Comparison of ENCODE assay signal across 13 cellular contexts in genomic region chr2:150480971-150481830, GRCh38. TPM values are rescaled to one million over a fixed set of nuclear protein-coding genes. Genes with fewer than 3 reads are reported as not detected.
A peak's percentile ranks its signal among the peaks of the same experiment; 100 is the strongest.
DNase-seq lines count a peak whose midpoint lies in the region; ATAC-seq and TF ChIP-seq lines count a peak whose summit lies in the region.
"Had no signal": no experiment of that assay in that cellular context is flagged by ENCODE, and none has a peak within 500 bp of the region (broad histone marks: within the 10 kb centered on the region; RNA-seq: fewer than 3 reads in every experiment).

No MANE protein-coding gene starts in this region.

- H3K27ac Mint-ChIP-seq in brain = peak overlapping the region; percentile 28 to 97 (median 67)
- H3K27ac Mint-ChIP-seq: stimulated activated naive CD8-positive, alpha-beta T cell treated with anti-CD3 and anti-CD28 coated beads, Interleukin-15, amount 100 ng/mL, for 72 hours had no signal

- no peaks in the 10 kb centered on the region for H3K27me3 ChIP-seq in HCT116 (ENCODE audit: insufficient read depth, low read length)
- no peaks in the 10 kb centered on the region for H3K27me3 ChIP-seq in suprapubic skin

- no peak overlapping the region for H2AFZ ChIP-seq in HCT116 (ENCODE audit: low read depth, low read length, poor library complexity, severe bottlenecking)

- peaks cover 0 to 3% of the 10 kb centered on the region in 2 experiments; a peak in 2 of 4 replicates for H3K36me3 ChIP-seq in HCT116 (ENCODE audit: control insufficient read depth in 1 of 2, insufficient read depth in 2 of 2, low read length in 2 of 2)
- no peaks in the 10 kb centered on the region for H3K36me3 ChIP-seq in suprapubic skin

- RAD21 ChIA-PET in HCT116 (lab: Charles Lee; ENCODE audit: low non-redundant PET in 1 of 2, low total read pairs in 2 of 2, uncharacterized antibody in 2 of 2, unreplicated experiment in 2 of 2) = no interaction called here

- H3K4me1 ChIP-seq in HCT116 (ENCODE audit: control insufficient read depth in 1 of 2, insufficient read depth in 2 of 2, low read length in 2 of 2) (peaks cover 41 to 94% of the 10 kb centered on the region in 2 experiments), suprapubic skin (peaks cover 93% of the 10 kb centered on the region)

- no peak for ATAC-seq in HCT116
- ATAC-seq in GM21360 (IDR thresholded peaks at IDR 0.05; ENCODE audit: unreplicated experiment) = no peak
- no peak for ATAC-seq in HG02678 (IDR thresholded peaks at IDR 0.05; ENCODE audit: unreplicated experiment)
- no peak for ATAC-seq in GM18858 (IDR thresholded peaks at IDR 0.05; ENCODE audit: unreplicated experiment)
- ATAC-seq: stimulated activated naive CD8-positive, alpha-beta T cell treated with anti-CD3 and anti-CD28 coated beads, Interleukin-15, amount 100 ng/mL, for 72 hours had no signal

- H3K27me3 Mint-ChIP-seq in brain = peaks cover 14% of the 10 kb centered on the region

- no peak for DNase-seq in HCT116 (ENCODE audit: low read depth, low spot score)
- DNase-seq in iris pigment epithelial cell (ENCODE audit: low read depth) = peak; percentile 35
- no peak for DNase-seq in suprapubic skin (ENCODE audit: low spot score in 2 of 2)
- DNase-seq: NCI-H1694 treated with DMSO at 0.1 percent for 48 hours; NCI-H526; retina; SHP77 treated with DMSO at 0.1 percent for 48 hours; stimulated activated naive CD8-positive, alpha-beta T cell treated with anti-CD3 and anti-CD28 coated beads, Interleukin-15, amount 100 ng/mL, for 72 hours had no signal

- H3K27ac ChIP-seq in HCT116 (ENCODE audit: low read depth, low read length) = no peak overlapping the region
- peak overlapping the region; percentile 72 for H3K27ac ChIP-seq in suprapubic skin

- H3K4me2 ChIP-seq in HCT116 (ENCODE audit: low read length) = peak overlapping the region; percentile 79

- H3K4me1 Mint-ChIP-seq in brain = peaks cover 88% of the 10 kb centered on the region

- peaks cover 77% of the 10 kb centered on the region for H3K36me3 Mint-ChIP-seq in brain

- H3K9me3 Mint-ChIP-seq in brain = peaks cover 0 to 5% (median 0%) of the 10 kb centered on the region in 5 experiments
- H3K9me3 Mint-ChIP-seq: stimulated activated naive CD8-positive, alpha-beta T cell treated with anti-CD3 and anti-CD28 coated beads, Interleukin-15, amount 100 ng/mL, for 72 hours had no signal

- CTCF ChIA-PET in HCT116 (lab: Charles Lee) = no interaction called here

- H3K4me3 Mint-ChIP-seq in brain = peak overlapping the region; percentile 74 to 98 (median 98)
- H3K4me3 Mint-ChIP-seq: stimulated activated naive CD8-positive, alpha-beta T cell treated with anti-CD3 and anti-CD28 coated beads, Interleukin-15, amount 100 ng/mL, for 72 hours had no signal

- TF ChIP-seq POLR2A in HCT116 (IDR thresholded peaks at IDR 0.05; ENCODE audit: borderline replicate concordance, extremely low read depth, insufficient read depth, insufficient read length) = no peak
- TF ChIP-seq POLR2A in suprapubic skin (IDR thresholded peaks at IDR 0.05) = no peak

- BruUV-seq in HCT116 (replicated peaks; lab: Mats Ljungman, UMichigan) = no TSS peak

- TF ChIP-seq EP300 in suprapubic skin (IDR thresholded peaks at IDR 0.05) = no peak

- intact Hi-C loops in HCT116 (cut with micrococcal nuclease) = loop anchor here (10.0 kb wide), 1 partner anchor 486 kb away; no protein-coding TSS in a partner anchor

- WGBS in suprapubic skin = 73% methylated on average over 6 of the region's 6 CpGs

- H4K20me1 ChIP-seq in HCT116 (ENCODE audit: insufficient read depth) = peaks cover 12% of the 10 kb centered on the region; the same call in 1 of the 2 replicates

- no peak for TF ChIP-seq CTCF in HCT116 (IDR thresholded peaks at IDR 0.05 in 2 of 3, conservative IDR thresholded peaks at IDR 0.05 in 1 of 3; ENCODE audit: borderline replicate concordance in 1 of 3, insufficient read depth in 1 of 3, low read depth in 2 of 3, low read length in 2 of 3)
- no peak for TF ChIP-seq CTCF in brain (conservative IDR thresholded peaks at IDR 0.05)
- no peak for TF ChIP-seq CTCF in suprapubic skin (IDR thresholded peaks at IDR 0.05)

- no peaks in the 10 kb centered on the region for H3K9me2 ChIP-seq in HCT116 (ENCODE audit: insufficient read depth)

- TF ChIP-seq RAD21 in HCT116 (IDR thresholded peaks at IDR 0.05; ENCODE audit: low read depth) = no peak

- H3K4me3 ChIP-seq in HCT116 (replicated peaks in 1 of 2; ENCODE audit: low read depth in 1 of 2, low read length in 2 of 2) = peak overlapping the region in 1 of 2 experiments; percentile 42; a peak in 1 of 4 replicates
- no peak overlapping the region for H3K4me3 ChIP-seq in suprapubic skin

- POLR2A ChIA-PET in HCT116 (lab: Charles Lee) = no interaction called here

- H3K9me3 ChIP-seq in HCT116 (ENCODE audit: control insufficient read depth in 1 of 2, insufficient read depth in 1 of 2, low read depth in 1 of 2, low read length in 2 of 2) = no peaks in the 10 kb centered on the region
- no peaks in the 10 kb centered on the region for H3K9me3 ChIP-seq in suprapubic skin

- no peak overlapping the region for H3K9ac ChIP-seq in HCT116 (ENCODE audit: low read length)

- H3K79me2 ChIP-seq in HCT116 (ENCODE audit: insufficient read depth, low read length) = peaks cover 100% of the 10 kb centered on the region

TF ChIP-seq in HCT116, 20 proteins besides CTCF, POLR2A, EP300 and RAD21 (continues in another document):
- TF ChIP-seq YY1 (IDR thresholded peaks at IDR 0.05; ENCODE audit: extremely low read depth, insufficient replicate concordance, low read depth, low read length) (no peak), POLR2AphosphoS5 (IDR thresholded peaks at IDR 0.05; ENCODE audit: low read depth, low read length) (no peak), SRF (IDR thresholded peaks at IDR 0.05; ENCODE audit: low read depth) (no peak), JUND (IDR thresholded peaks at IDR 0.05) (no peak), EZH2 (IDR thresholded peaks at IDR 0.05) (no peak), SIN3A (IDR thresholded peaks at IDR 0.05; ENCODE audit: low read depth) (no peak), SP1 (IDR thresholded peaks at IDR 0.05; ENCODE audit: low read depth) (no peak), CEBPB (IDR thresholded peaks at IDR 0.05; ENCODE audit: low read depth) (no peak), TCF7L2 (IDR thresholded peaks at IDR 0.05; ENCODE audit: borderline replicate concordance, extremely low read depth, insufficient read depth, insufficient read length) (no peak), FOSL1 (IDR thresholded peaks at IDR 0.05; ENCODE audit: low read depth) (no peak), ELF1 (IDR thresholded peaks at IDR 0.05; ENCODE audit: borderline replicate concordance, low read depth) (no peak), REST (IDR thresholded peaks at IDR 0.05; ENCODE audit: low read depth) (no peak), ZFX (IDR thresholded peaks at IDR 0.05) (no peak), EGR1 (IDR thresholded peaks at IDR 0.05; ENCODE audit: low read depth) (no peak)
- TF ChIP-seq, protein P1, sequence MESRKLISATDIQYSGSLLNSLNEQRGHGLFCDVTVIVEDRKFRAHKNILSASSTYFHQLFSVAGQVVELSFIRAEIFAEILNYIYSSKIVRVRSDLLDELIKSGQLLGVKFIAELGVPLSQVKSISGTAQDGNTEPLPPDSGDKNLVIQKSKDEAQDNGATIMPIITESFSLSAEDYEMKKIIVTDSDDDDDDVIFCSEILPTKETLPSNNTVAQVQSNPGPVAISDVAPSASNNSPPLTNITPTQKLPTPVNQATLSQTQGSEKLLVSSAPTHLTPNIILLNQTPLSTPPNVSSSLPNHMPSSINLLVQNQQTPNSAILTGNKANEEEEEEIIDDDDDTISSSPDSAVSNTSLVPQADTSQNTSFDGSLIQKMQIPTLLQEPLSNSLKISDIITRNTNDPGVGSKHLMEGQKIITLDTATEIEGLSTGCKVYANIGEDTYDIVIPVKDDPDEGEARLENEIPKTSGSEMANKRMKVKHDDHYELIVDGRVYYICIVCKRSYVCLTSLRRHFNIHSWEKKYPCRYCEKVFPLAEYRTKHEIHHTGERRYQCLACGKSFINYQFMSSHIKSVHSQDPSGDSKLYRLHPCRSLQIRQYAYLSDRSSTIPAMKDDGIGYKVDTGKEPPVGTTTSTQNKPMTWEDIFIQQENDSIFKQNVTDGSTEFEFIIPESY (IDR thresholded peaks at IDR 0.05; ENCODE audit: extremely low read depth, insufficient replicate concordance, low read length) = no peak
- TF ChIP-seq, protein P2, sequence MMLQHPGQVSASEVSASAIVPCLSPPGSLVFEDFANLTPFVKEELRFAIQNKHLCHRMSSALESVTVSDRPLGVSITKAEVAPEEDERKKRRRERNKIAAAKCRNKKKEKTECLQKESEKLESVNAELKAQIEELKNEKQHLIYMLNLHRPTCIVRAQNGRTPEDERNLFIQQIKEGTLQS (IDR thresholded peaks at IDR 0.05) = no peak

RNA-seq across cellular contexts. Expression of gene RND3, which starts 6.3 kb away (rescaled TPM):
- total RNA-seq in HCT116 (2021; ENCODE audit: unreplicated experiment) (15.0 TPM), suprapubic skin (10 to 100 TPM; 45.7 to 65.3 (median 56.9) TPM)
- polyA plus RNA-seq in HCT116 (2012) = 14.6 and 17.8 TPM in 2 replicates
- polyA plus RNA-seq in brain (ENCODE audit: insufficient read depth, low read depth, low replicate concordance) = 1.5 TPM
- total RNA-seq: activated CD8-positive, alpha-beta memory T cell treated with anti-CD3 and anti-CD28 coated beads for 36 hours had no signal
